In genomic region chr17:12815642-12816141, GRCh38 we compare ENCODE assay signal across 10 cellular contexts. TPM values are rescaled to one million over a fixed set of nuclear protein-coding genes. Genes with fewer than 3 reads are reported as not detected.
DNase-seq lines count a peak whose midpoint lies in the region; ATAC-seq and TF ChIP-seq lines count a peak whose summit lies in the region.
"Had no signal": no experiment of that assay in that cellular context is flagged by ENCODE, and none has a peak within 500 bp of the region (broad histone marks: within the 10 kb centered on the region; RNA-seq: fewer than 3 reads in every experiment).

No MANE protein-coding gene starts in this region.

- H3K4me2 ChIP-seq in mesendoderm (ENCODE audit: low read length) = no peak overlapping the region

- no peak for DNase-seq in nephron progenitor cell
- no peak for DNase-seq in stimulated activated CD4-positive, alpha-beta T cell treated with anti-CD3 and anti-CD28 coated beads, Interleukin-4, amount 100 ng/mL, for 24 hours
- DNase-seq in activated naive CD8-positive, alpha-beta T cell treated with anti-CD3 and anti-CD28 coated beads, Interleukin-2, amount 50 U/mL, for 24 hours = no peak
- DNase-seq in NCI-H1105 treated with DMSO at 0.1 percent for 48 hours (lab: John Stamatoyannopoulos, UW) = no peak
- no peak for DNase-seq in mesendoderm
- DNase-seq: activated CD8-positive, alpha-beta memory T cell treated with anti-CD3 and anti-CD28 coated beads, Interleukin-2, amount 50 U/mL, for 48 hours had no signal

- no peak overlapping the region for H3K56ac ChIP-seq in mesendoderm (ENCODE audit: low read length)

- no peaks in the 10 kb centered on the region for H3K27me3 ChIP-seq in mesendoderm (ENCODE audit: insufficient read depth, low read length, poor library complexity)

- no peaks in the 10 kb centered on the region for H3K36me3 ChIP-seq in mesendoderm (ENCODE audit: control insufficient read depth, insufficient read depth, low read length)

- peaks cover 18% of the 10 kb centered on the region for H3K9me3 Mint-ChIP-seq in nephron progenitor cell
- H3K9me3 Mint-ChIP-seq in activated naive CD8-positive, alpha-beta T cell treated with anti-CD3 and anti-CD28 coated beads, Interleukin-2, amount 50 U/mL, for 24 hours = peaks cover 17% of the 10 kb centered on the region

- H2BK120ac ChIP-seq in mesendoderm (ENCODE audit: low read depth, low read length) = no peak overlapping the region

- no peak overlapping the region for H3K4me3 ChIP-seq in mesendoderm (ENCODE audit: low read length)

- no peak overlapping the region for H2BK5ac ChIP-seq in mesendoderm (ENCODE audit: low read length)

- no peaks in the 10 kb centered on the region for H3K79me2 ChIP-seq in mesendoderm (ENCODE audit: control insufficient read depth, insufficient read depth, low read length)

- H2AK5ac ChIP-seq in mesendoderm (ENCODE audit: low read length) = no peak overlapping the region

- no peaks in the 10 kb centered on the region for H3K36me3 Mint-ChIP-seq in nephron progenitor cell (ENCODE audit: low read depth)
- no peaks in the 10 kb centered on the region for H3K36me3 Mint-ChIP-seq in activated naive CD8-positive, alpha-beta T cell treated with anti-CD3 and anti-CD28 coated beads, Interleukin-2, amount 50 U/mL, for 24 hours (ENCODE audit: low read depth)

- no peak overlapping the region for H2BK15ac ChIP-seq in mesendoderm (replicated peaks; ENCODE audit: low read depth)

- H4K5ac ChIP-seq in mesendoderm (ENCODE audit: low read length) = no peak overlapping the region

- H3K4me1 Mint-ChIP-seq in nephron progenitor cell = peaks cover 5% of the 10 kb centered on the region
- H3K4me1 Mint-ChIP-seq in activated naive CD8-positive, alpha-beta T cell treated with anti-CD3 and anti-CD28 coated beads, Interleukin-2, amount 50 U/mL, for 24 hours = peaks cover 2% of the 10 kb centered on the region
- H3K4me1 Mint-ChIP-seq: central memory CD8-positive, alpha-beta T cell had no signal

- no peak overlapping the region for H3K4ac ChIP-seq in mesendoderm (ENCODE audit: low read depth, low read length)

- ATAC-seq in GM19035 (IDR thresholded peaks at IDR 0.05; ENCODE audit: unreplicated experiment) (peak; percentile 100), HG02642 (IDR thresholded peaks at IDR 0.05; ENCODE audit: poor library complexity, unreplicated experiment) (peak; percentile 100), HG03521 (IDR thresholded peaks at IDR 0.05; ENCODE audit: unreplicated experiment) (peak; percentile 100)
- no peak for ATAC-seq in activated naive CD8-positive, alpha-beta T cell treated with anti-CD3 and anti-CD28 coated beads, Interleukin-2, amount 50 U/mL, for 24 hours

- H3K27ac Mint-ChIP-seq in nephron progenitor cell = peak overlapping the region; percentile 22
- no peak overlapping the region for H3K27ac Mint-ChIP-seq in activated naive CD8-positive, alpha-beta T cell treated with anti-CD3 and anti-CD28 coated beads, Interleukin-2, amount 50 U/mL, for 24 hours

- H3K27me3 Mint-ChIP-seq in nephron progenitor cell (ENCODE audit: low read depth, poor library complexity) = no peaks in the 10 kb centered on the region
- no peaks in the 10 kb centered on the region for H3K27me3 Mint-ChIP-seq in activated naive CD8-positive, alpha-beta T cell treated with anti-CD3 and anti-CD28 coated beads, Interleukin-2, amount 50 U/mL, for 24 hours

- no peak overlapping the region for H4K8ac ChIP-seq in mesendoderm (ENCODE audit: low read depth, low read length)

- no peak overlapping the region for H3K9ac ChIP-seq in mesendoderm (ENCODE audit: low read length)

- no CpG with 5 or more reads among the region's 3 CpGs for WGBS in mesendoderm (ENCODE audit: extremely low coverage, insufficient coverage, low lambda C conversion rate)

- H3K27ac ChIP-seq in mesendoderm (ENCODE audit: low read depth, low read length) = no peak overlapping the region

- no peaks in the 10 kb centered on the region for H3K79me1 ChIP-seq in mesendoderm (ENCODE audit: low read length)

- H3K4me3 Mint-ChIP-seq in nephron progenitor cell = no peak overlapping the region
- H3K4me3 Mint-ChIP-seq in activated naive CD8-positive, alpha-beta T cell treated with anti-CD3 and anti-CD28 coated beads, Interleukin-2, amount 50 U/mL, for 24 hours = no peak overlapping the region
- H3K4me3 Mint-ChIP-seq: central memory CD8-positive, alpha-beta T cell had no signal

- no peak overlapping the region for H3K23ac ChIP-seq in mesendoderm (ENCODE audit: low read length)

- no peaks in the 10 kb centered on the region for H3K4me1 ChIP-seq in mesendoderm (ENCODE audit: control insufficient read depth, low read depth, low read length)

- TF ChIP-seq CTCF in nephron progenitor cell (IDR thresholded peaks at IDR 0.05) = no peak

- no peak overlapping the region for H3K18ac ChIP-seq in mesendoderm (ENCODE audit: low read length)

RNA-seq across cellular contexts. Expression of gene ARHGAP44, which starts 26.4 kb away (rescaled TPM):
- polyA plus RNA-seq in mesendoderm (2013, experiment 1 of 2) = 5.3 TPM
- polyA plus RNA-seq in mesendoderm (2013, experiment 2 of 2) = 5.5 TPM
